30 cellular contexts compared by ENCODE assay signal in the genomic region with DNA sequence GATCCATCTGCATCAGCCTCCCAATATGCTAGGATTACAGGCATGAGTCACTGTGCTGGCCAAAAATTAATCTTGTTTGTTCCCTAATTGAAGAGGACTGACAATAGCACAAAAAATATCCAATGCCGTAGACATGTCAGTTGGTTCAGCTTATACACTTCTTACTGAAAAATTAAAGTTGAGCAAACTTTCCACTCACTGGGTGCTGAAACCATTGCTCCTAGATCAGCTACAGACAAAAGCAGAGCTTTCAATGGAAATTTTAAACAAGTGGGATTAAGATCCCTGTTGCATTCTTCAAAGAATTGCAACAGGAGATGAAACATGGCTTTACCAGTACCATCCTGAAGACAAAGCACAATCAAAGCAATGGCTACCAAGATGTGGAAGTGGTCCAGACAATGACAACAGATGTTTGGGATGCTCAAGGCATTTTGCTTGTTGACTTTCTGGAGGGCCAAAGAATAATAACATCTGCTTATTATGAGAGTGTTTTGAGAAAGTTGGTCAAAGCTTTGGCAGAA. TPM values are rescaled to one million over a fixed set of nuclear protein-coding genes. Genes with fewer than 3 reads are reported as not detected.
"Had no signal": no experiment of that assay in that cellular context is flagged by ENCODE, and none has a peak within 500 bp of the region (broad histone marks: within the 10 kb centered on the region; RNA-seq: fewer than 3 reads in every experiment).

No MANE protein-coding gene starts in this region.

- FAIRE-seq: islet of Langerhans, kidney, pancreas had no signal

- H3K27ac ChIP-seq: left lung, lower lobe of right lung, pancreas, prostate gland, skin epidermis, suprapubic skin, tibial nerve, uterus had no signal

- H3K4me3 ChIP-seq: left lung, lower lobe of right lung, pancreas, prostate gland, skin epidermis, suprapubic skin, tibial nerve, uterus had no signal

- H3K27me3 ChIP-seq: pancreas, uterus had no signal

- H3K36me3 ChIP-seq: left lung, lower lobe of right lung, pancreas, prostate gland, suprapubic skin, tibial nerve, uterus had no signal

- H3K4me1 ChIP-seq: left lung, lower lobe of right lung, pancreas, prostate gland, suprapubic skin, tibial nerve, uterus had no signal

- DNase-seq: hippocampal formation; kidney; left colon; left lung; lower lobe of right lung; mesenchymal stem cell; naive thymus-derived CD8-positive, alpha-beta T cell; nucleus accumbens; pancreas; posterior cingulate gyrus; right cardiac atrium; stimulated activated CD4-positive, alpha-beta T cell treated with anti-CD3 and anti-CD28 coated beads, Interleukin-12 subunit alpha, Interleukin-12 subunit beta, amount 100 ng/mL, for 4 hours; stimulated activated CD4-positive, alpha-beta T cell treated with anti-CD3 and anti-CD28 coated beads, Interleukin-15, amount 100 ng/mL, for 24 hours; stimulated activated CD4-positive, alpha-beta T cell treated with anti-CD3 and anti-CD28 coated beads, Interleukin-2, amount 100 ng/mL, for 24 hours; stimulated activated CD4-positive, alpha-beta T cell treated with anti-CD3 and anti-CD28 coated beads, Interleukin-4, amount 100 ng/mL, for 1 hour; stimulated activated naive CD4-positive, alpha-beta T cell; uterus had no signal

- H3K9me3 ChIP-seq: pancreas, prostate gland, uterus had no signal

- H3K36me3 Mint-ChIP-seq: stimulated activated effector memory CD8-positive, alpha-beta T cell treated with anti-CD3 and anti-CD28 coated beads, Interleukin-12 subunit alpha, Interleukin-12 subunit beta, amount 100 ng/mL, for 72 hours; type B pancreatic cell had no signal

- H3K4me3 Mint-ChIP-seq: naive thymus-derived CD8-positive, alpha-beta T cell; nephron; neural crest cell; stimulated activated effector memory CD8-positive, alpha-beta T cell treated with anti-CD3 and anti-CD28 coated beads, Interleukin-12 subunit alpha, Interleukin-12 subunit beta, amount 100 ng/mL, for 72 hours; stimulated activated naive CD8-positive, alpha-beta T cell treated with anti-CD3 and anti-CD28 coated beads, Interleukin-15, Interleukin-2, amounts not matched to agents 100 ng/mL and 50 ng/mL, for 24 hours; type B pancreatic cell had no signal

- H3K27ac Mint-ChIP-seq: naive thymus-derived CD8-positive, alpha-beta T cell; nephron; stimulated activated effector memory CD8-positive, alpha-beta T cell treated with anti-CD3 and anti-CD28 coated beads, Interleukin-12 subunit alpha, Interleukin-12 subunit beta, amount 100 ng/mL, for 72 hours; stimulated activated naive CD8-positive, alpha-beta T cell treated with anti-CD3 and anti-CD28 coated beads, Interleukin-15, Interleukin-2, amounts not matched to agents 100 ng/mL and 50 ng/mL, for 24 hours; type B pancreatic cell had no signal

- H3K4me1 Mint-ChIP-seq: naive thymus-derived CD8-positive, alpha-beta T cell; nephron; neural crest cell; stimulated activated effector memory CD8-positive, alpha-beta T cell treated with anti-CD3 and anti-CD28 coated beads, Interleukin-12 subunit alpha, Interleukin-12 subunit beta, amount 100 ng/mL, for 72 hours had no signal

- H3K9me3 Mint-ChIP-seq: stimulated activated effector memory CD8-positive, alpha-beta T cell treated with anti-CD3 and anti-CD28 coated beads, Interleukin-12 subunit alpha, Interleukin-12 subunit beta, amount 100 ng/mL, for 72 hours; stimulated activated naive CD8-positive, alpha-beta T cell treated with anti-CD3 and anti-CD28 coated beads, Interleukin-15, Interleukin-2, amounts not matched to agents 100 ng/mL and 50 ng/mL, for 24 hours; type B pancreatic cell had no signal

RNA-seq across cellular contexts. Expression of a gene that starts 16.0 kb away (rescaled TPM):
- total RNA-seq: liver; naive thymus-derived CD8-positive, alpha-beta T cell had no signal
- polyA plus RNA-seq: mammary epithelial cell; naive thymus-derived CD8-positive, alpha-beta T cell had no signal

RNA-seq across cellular contexts. Expression of a gene that starts 27.2 kb away (rescaled TPM):
- total RNA-seq: naive thymus-derived CD8-positive, alpha-beta T cell had no signal
- polyA plus RNA-seq: naive thymus-derived CD8-positive, alpha-beta T cell had no signal

RNA-seq across cellular contexts. Expression of a gene that starts 56.2 kb away (rescaled TPM):
- total RNA-seq: left colon; lower lobe of right lung; naive thymus-derived CD8-positive, alpha-beta T cell; subcutaneous adipose tissue had no signal
- polyA plus RNA-seq: liver; naive thymus-derived CD8-positive, alpha-beta T cell had no signal
